In genomic region chr1:24909388-24909898, GRCh38 we compare ENCODE assay signal across 1 cellular context.
TF ChIP-seq lines count a peak whose summit lies in the region.

No MANE protein-coding gene starts in this region.

TF ChIP-seq in HepG2, 621 proteins besides CTCF, POLR2A, EP300 and RAD21 (continued from another document and continues in another):
- TF ChIP-seq ZNF546 (CRISPR knock-in tag; conservative IDR thresholded peaks at IDR 0.05) (no peak), ZNF205 (CRISPR knock-in tag; IDR thresholded peaks at IDR 0.05) (no peak), ZNF687 (CRISPR knock-in tag; IDR thresholded peaks at IDR 0.05) (peak; percentile 54), STAT5B (CRISPR knock-in tag; IDR thresholded peaks at IDR 0.05) (no peak), PHB2 (IDR thresholded peaks at IDR 0.05; ENCODE audit: partially characterized antibody) (no peak), ZHX1 (CRISPR knock-in tag; IDR thresholded peaks at IDR 0.05; ENCODE audit: low read depth) (no peak), ZNF318 (CRISPR knock-in tag; IDR thresholded peaks at IDR 0.05) (no peak), MTA3 (CRISPR knock-in tag; IDR thresholded peaks at IDR 0.05) (no peak), TAF1 (CRISPR knock-in tag; IDR thresholded peaks at IDR 0.05) (no peak), DBP (CRISPR knock-in tag; IDR thresholded peaks at IDR 0.05; ENCODE audit: not compliant biosample characterization) (no peak), ZNF703 (CRISPR knock-in tag; IDR thresholded peaks at IDR 0.05; ENCODE audit: borderline replicate concordance) (no peak), MAFF (IDR thresholded peaks at IDR 0.05; ENCODE audit: low read depth, low read length) (no peak), PRPF4 (IDR thresholded peaks at IDR 0.05; ENCODE audit: low read depth, low read length, poor library complexity, severe bottlenecking) (no peak), ZNF530 (CRISPR knock-in tag; IDR thresholded peaks at IDR 0.05; ENCODE audit: low read depth) (no peak), ZNF644 (CRISPR knock-in tag; IDR thresholded peaks at IDR 0.05; ENCODE audit: low read depth) (peak; percentile 40; the same call in 1 of the 2 replicates), TOE1 (CRISPR knock-in tag; IDR thresholded peaks at IDR 0.05) (no peak), ZNF713 (CRISPR knock-in tag; IDR thresholded peaks at IDR 0.05) (no peak), MTERF4 (CRISPR knock-in tag; IDR thresholded peaks at IDR 0.05) (no peak), GATAD2A (CRISPR knock-in tag; IDR thresholded peaks at IDR 0.05) (peak; percentile 69), KDM4B (CRISPR knock-in tag; IDR thresholded peaks at IDR 0.05) (no peak), ZBTB46 (CRISPR knock-in tag; IDR thresholded peaks at IDR 0.05; ENCODE audit: borderline replicate concordance) (no peak), ELF1 (CRISPR knock-in tag; IDR thresholded peaks at IDR 0.05) (no peak), ZNF446 (CRISPR knock-in tag; IDR thresholded peaks at IDR 0.05) (no peak), MAFG (CRISPR knock-in tag; IDR thresholded peaks at IDR 0.05) (no peak), ZNF234 (CRISPR knock-in tag; conservative IDR thresholded peaks at IDR 0.05) (no peak), RXRB (CRISPR knock-in tag; IDR thresholded peaks at IDR 0.05; ENCODE audit: borderline replicate concordance) (0 out of 2 replicates have a peak, but pooled peaks have one; percentile 23), MYNN (CRISPR knock-in tag; IDR thresholded peaks at IDR 0.05; ENCODE audit: low read depth) (no peak), ZNF441 (CRISPR knock-in tag; IDR thresholded peaks at IDR 0.05; ENCODE audit: borderline replicate concordance) (no peak), TEAD2 (CRISPR knock-in tag; IDR thresholded peaks at IDR 0.05) (no peak), AFF4 (CRISPR knock-in tag; IDR thresholded peaks at IDR 0.05) (no peak), AGO1 (IDR thresholded peaks at IDR 0.05; ENCODE audit: low read depth, low read length, poor library complexity, severe bottlenecking) (no peak), RBM39 (IDR thresholded peaks at IDR 0.05; ENCODE audit: low read depth, low read length, poor library complexity, severe bottlenecking) (no peak)
